1 cellular context compared by ENCODE assay signal in genomic region chr12:111405149-111405855, GRCh38.
TF ChIP-seq lines count a peak whose summit lies in the region.

No MANE protein-coding gene starts in this region.

TF ChIP-seq in K562, 482 proteins besides CTCF, POLR2A, EP300 and RAD21 (continued from another document and continues in another):
- no peak for TF ChIP-seq PCBP2 (IDR thresholded peaks at IDR 0.05; ENCODE audit: low read depth, low read length, poor library complexity, severe bottlenecking)
- no peak for TF ChIP-seq CREBBP (IDR thresholded peaks at IDR 0.05; ENCODE audit: low read depth, low read length)
- no peak for TF ChIP-seq POLR3G (IDR thresholded peaks at IDR 0.05; ENCODE audit: extremely low read depth, insufficient read length, insufficient replicate concordance)
- no peak for TF ChIP-seq ELF4 (CRISPR knock-in tag; IDR thresholded peaks at IDR 0.05)
- TF ChIP-seq ZNF165 (CRISPR knock-in tag; IDR thresholded peaks at IDR 0.05; ENCODE audit: borderline replicate concordance): 0 out of 2 replicates have a peak, but pooled peaks have one; percentile 11
- no peak; the same call in 1 of the 2 replicates for TF ChIP-seq NR2C2 (CRISPR knock-in tag; IDR thresholded peaks at IDR 0.05)
- TF ChIP-seq NR2C2 (tag; IDR thresholded peaks at IDR 0.05): peak; percentile 85
- 0 out of 2 replicates have a peak, but pooled peaks have one; percentile 64 for TF ChIP-seq HDAC8 (tag; IDR thresholded peaks at IDR 0.05)
- 0 out of 2 replicates have a peak, but pooled peaks have one; percentile 1 for TF ChIP-seq CHD2 (IDR thresholded peaks at IDR 0.05; ENCODE audit: low read depth, low read length)
- no peak for TF ChIP-seq TAF15 (IDR thresholded peaks at IDR 0.05; ENCODE audit: low read depth, low read length)
- TF ChIP-seq, protein P1, sequence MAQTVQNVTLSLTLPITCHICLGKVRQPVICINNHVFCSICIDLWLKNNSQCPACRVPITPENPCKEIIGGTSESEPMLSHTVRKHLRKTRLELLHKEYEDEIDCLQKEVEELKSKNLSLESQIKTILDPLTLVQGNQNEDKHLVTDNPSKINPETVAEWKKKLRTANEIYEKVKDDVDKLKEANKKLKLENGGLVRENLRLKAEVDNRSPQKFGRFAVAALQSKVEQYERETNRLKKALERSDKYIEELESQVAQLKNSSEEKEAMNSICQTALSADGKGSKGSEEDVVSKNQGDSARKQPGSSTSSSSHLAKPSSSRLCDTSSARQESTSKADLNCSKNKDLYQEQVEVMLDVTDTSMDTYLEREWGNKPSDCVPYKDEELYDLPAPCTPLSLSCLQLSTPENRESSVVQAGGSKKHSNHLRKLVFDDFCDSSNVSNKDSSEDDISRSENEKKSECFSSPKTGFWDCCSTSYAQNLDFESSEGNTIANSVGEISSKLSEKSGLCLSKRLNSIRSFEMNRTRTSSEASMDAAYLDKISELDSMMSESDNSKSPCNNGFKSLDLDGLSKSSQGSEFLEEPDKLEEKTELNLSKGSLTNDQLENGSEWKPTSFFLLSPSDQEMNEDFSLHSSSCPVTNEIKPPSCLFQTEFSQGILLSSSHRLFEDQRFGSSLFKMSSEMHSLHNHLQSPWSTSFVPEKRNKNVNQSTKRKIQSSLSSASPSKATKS (CRISPR knock-in tag; IDR thresholded peaks at IDR 0.05): no peak
- TF ChIP-seq TBP (optimal IDR thresholded peaks at IDR 0.05; ENCODE audit: low read depth, low read length): peak; percentile 84
- no peak for TF ChIP-seq ZNF347 (CRISPR knock-in tag; IDR thresholded peaks at IDR 0.05; ENCODE audit: low read depth)
- TF ChIP-seq, protein P2, sequence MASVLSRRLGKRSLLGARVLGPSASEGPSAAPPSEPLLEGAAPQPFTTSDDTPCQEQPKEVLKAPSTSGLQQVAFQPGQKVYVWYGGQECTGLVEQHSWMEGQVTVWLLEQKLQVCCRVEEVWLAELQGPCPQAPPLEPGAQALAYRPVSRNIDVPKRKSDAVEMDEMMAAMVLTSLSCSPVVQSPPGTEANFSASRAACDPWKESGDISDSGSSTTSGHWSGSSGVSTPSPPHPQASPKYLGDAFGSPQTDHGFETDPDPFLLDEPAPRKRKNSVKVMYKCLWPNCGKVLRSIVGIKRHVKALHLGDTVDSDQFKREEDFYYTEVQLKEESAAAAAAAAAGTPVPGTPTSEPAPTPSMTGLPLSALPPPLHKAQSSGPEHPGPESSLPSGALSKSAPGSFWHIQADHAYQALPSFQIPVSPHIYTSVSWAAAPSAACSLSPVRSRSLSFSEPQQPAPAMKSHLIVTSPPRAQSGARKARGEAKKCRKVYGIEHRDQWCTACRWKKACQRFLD (CRISPR knock-in tag; IDR thresholded peaks at IDR 0.05): peak; percentile 12; the same call in 1 of the 2 replicates
- TF ChIP-seq SFPQ (IDR thresholded peaks at IDR 0.05; ENCODE audit: low read depth, low read length): no peak
- TF ChIP-seq MECOM (CRISPR knock-in tag; IDR thresholded peaks at IDR 0.05): no peak
- TF ChIP-seq HMGXB4 (CRISPR knock-in tag; IDR thresholded peaks at IDR 0.05): no peak
- TF ChIP-seq SPI1 (IDR thresholded peaks at IDR 0.05; ENCODE audit: borderline replicate concordance, low read depth, low read length): no peak
- TF ChIP-seq SMARCA5 (IDR thresholded peaks at IDR 0.05): no peak
- TF ChIP-seq TEAD4 (IDR thresholded peaks at IDR 0.05; ENCODE audit: low read length): peak; percentile 68; the same call in 1 of the 2 replicates
- no peak for TF ChIP-seq TEAD4 (CRISPR knock-in tag; IDR thresholded peaks at IDR 0.05; ENCODE audit: borderline replicate concordance)
- TF ChIP-seq E2F3 (CRISPR knock-in tag; IDR thresholded peaks at IDR 0.05): peak; percentile 80
- TF ChIP-seq, protein P3, sequence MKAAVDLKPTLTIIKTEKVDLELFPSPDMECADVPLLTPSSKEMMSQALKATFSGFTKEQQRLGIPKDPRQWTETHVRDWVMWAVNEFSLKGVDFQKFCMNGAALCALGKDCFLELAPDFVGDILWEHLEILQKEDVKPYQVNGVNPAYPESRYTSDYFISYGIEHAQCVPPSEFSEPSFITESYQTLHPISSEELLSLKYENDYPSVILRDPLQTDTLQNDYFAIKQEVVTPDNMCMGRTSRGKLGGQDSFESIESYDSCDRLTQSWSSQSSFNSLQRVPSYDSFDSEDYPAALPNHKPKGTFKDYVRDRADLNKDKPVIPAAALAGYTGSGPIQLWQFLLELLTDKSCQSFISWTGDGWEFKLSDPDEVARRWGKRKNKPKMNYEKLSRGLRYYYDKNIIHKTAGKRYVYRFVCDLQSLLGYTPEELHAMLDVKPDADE (conservative IDR thresholded peaks at IDR 0.05; ENCODE audit: control insufficient read depth, low read depth, low read length): peak; percentile 76; the same call in 1 of the 2 replicates
- no peak for TF ChIP-seq XRCC3 (IDR thresholded peaks at IDR 0.05)
- TF ChIP-seq, protein P4, sequence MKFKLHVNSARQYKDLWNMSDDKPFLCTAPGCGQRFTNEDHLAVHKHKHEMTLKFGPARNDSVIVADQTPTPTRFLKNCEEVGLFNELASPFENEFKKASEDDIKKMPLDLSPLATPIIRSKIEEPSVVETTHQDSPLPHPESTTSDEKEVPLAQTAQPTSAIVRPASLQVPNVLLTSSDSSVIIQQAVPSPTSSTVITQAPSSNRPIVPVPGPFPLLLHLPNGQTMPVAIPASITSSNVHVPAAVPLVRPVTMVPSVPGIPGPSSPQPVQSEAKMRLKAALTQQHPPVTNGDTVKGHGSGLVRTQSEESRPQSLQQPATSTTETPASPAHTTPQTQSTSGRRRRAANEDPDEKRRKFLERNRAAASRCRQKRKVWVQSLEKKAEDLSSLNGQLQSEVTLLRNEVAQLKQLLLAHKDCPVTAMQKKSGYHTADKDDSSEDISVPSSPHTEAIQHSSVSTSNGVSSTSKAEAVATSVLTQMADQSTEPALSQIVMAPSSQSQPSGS (CRISPR knock-in tag; IDR thresholded peaks at IDR 0.05): no peak
- 0 out of 2 replicates have a peak, but pooled peaks have one; percentile 44 for TF ChIP-seq ZNF41 (CRISPR knock-in tag; conservative IDR thresholded peaks at IDR 0.05)
- TF ChIP-seq ZNF408 (CRISPR knock-in tag; IDR thresholded peaks at IDR 0.05; ENCODE audit: low read depth): no peak
- no peak for TF ChIP-seq PBX2 (CRISPR knock-in tag; IDR thresholded peaks at IDR 0.05; ENCODE audit: low read depth)
- TF ChIP-seq PBX2 (tag; conservative IDR thresholded peaks at IDR 0.05; ENCODE audit: low read depth): no peak
- TF ChIP-seq ZNF140 (CRISPR knock-in tag; IDR thresholded peaks at IDR 0.05): no peak
- TF ChIP-seq, protein P5, sequence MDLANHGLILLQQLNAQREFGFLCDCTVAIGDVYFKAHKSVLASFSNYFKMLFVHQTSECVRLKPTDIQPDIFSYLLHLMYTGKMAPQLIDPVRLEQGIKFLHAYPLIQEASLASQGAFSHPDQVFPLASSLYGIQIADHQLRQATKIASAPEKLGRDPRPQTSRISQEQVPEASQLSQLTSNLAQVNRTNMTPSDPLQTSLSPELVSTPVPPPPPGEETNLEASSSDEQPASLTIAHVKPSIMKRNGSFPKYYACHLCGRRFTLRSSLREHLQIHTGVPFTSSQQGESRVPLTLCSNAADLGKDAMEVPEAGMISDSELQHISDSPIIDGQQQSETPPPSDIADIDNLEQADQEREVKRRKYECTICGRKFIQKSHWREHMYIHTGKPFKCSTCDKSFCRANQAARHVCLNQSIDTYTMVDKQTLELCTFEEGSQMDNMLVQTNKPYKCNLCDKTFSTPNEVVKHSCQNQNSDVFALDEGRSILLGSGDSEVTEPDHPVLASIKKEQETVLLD (IDR thresholded peaks at IDR 0.05): no peak
- peak; percentile 59; the same call in 1 of the 2 replicates for TF ChIP-seq JUN (IDR thresholded peaks at IDR 0.05; ENCODE audit: borderline replicate concordance, low read depth, low read length)
- TF ChIP-seq JUN (CRISPR knock-in tag; IDR thresholded peaks at IDR 0.05; ENCODE audit: borderline replicate concordance): no peak
- peak; percentile 76; the same call in 1 of the 2 replicates for TF ChIP-seq THAP7 (CRISPR knock-in tag; IDR thresholded peaks at IDR 0.05)
- no peak for TF ChIP-seq SIN3B (IDR thresholded peaks at IDR 0.05; ENCODE audit: low read depth)
- TF ChIP-seq ZNF76 (CRISPR knock-in tag; IDR thresholded peaks at IDR 0.05; ENCODE audit: borderline replicate concordance): no peak
- TF ChIP-seq ZNF644 (tag; IDR thresholded peaks at IDR 0.05; ENCODE audit: low read depth): peak; percentile 59; the same call in 1 of the 2 replicates
- TF ChIP-seq U2AF2 (optimal IDR thresholded peaks at IDR 0.05; ENCODE audit: low read depth, low read length): no peak
- TF ChIP-seq, protein P6, sequence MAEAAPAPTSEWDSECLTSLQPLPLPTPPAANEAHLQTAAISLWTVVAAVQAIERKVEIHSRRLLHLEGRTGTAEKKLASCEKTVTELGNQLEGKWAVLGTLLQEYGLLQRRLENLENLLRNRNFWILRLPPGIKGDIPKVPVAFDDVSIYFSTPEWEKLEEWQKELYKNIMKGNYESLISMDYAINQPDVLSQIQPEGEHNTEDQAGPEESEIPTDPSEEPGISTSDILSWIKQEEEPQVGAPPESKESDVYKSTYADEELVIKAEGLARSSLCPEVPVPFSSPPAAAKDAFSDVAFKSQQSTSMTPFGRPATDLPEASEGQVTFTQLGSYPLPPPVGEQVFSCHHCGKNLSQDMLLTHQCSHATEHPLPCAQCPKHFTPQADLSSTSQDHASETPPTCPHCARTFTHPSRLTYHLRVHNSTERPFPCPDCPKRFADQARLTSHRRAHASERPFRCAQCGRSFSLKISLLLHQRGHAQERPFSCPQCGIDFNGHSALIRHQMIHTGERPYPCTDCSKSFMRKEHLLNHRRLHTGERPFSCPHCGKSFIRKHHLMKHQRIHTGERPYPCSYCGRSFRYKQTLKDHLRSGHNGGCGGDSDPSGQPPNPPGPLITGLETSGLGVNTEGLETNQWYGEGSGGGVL (CRISPR knock-in tag; IDR thresholded peaks at IDR 0.05): no peak
- no peak for TF ChIP-seq ZNF507 (tag; conservative IDR thresholded peaks at IDR 0.05)
- TF ChIP-seq ZNF143 (CRISPR knock-in tag; IDR thresholded peaks at IDR 0.05): no peak
- TF ChIP-seq E2F4 (CRISPR knock-in tag; IDR thresholded peaks at IDR 0.05; ENCODE audit: low read depth): no peak
